In genomic region chr16:58085584-58086251, GRCh38 we compare ENCODE assay signal across 21 cellular contexts. TPM values are rescaled to one million over a fixed set of nuclear protein-coding genes. Genes with fewer than 3 reads are reported as not detected.
DNase-seq lines count a peak whose midpoint lies in the region; ATAC-seq and TF ChIP-seq lines count a peak whose summit lies in the region.
"Had no signal": no experiment of that assay in that cellular context is flagged by ENCODE, and none has a peak within 500 bp of the region (broad histone marks: within the 10 kb centered on the region; RNA-seq: fewer than 3 reads in every experiment).

No MANE protein-coding gene starts in this region.

- CTCF ChIA-PET in IMR-90 (lab: Yijun Ruan, JAX), result no interaction called here

- H3K4ac ChIP-seq in IMR-90 (ENCODE audit: low read depth, low read length), result no peak overlapping the region

- no peak overlapping the region for H3K4me3 ChIP-seq in IMR-90 (ENCODE audit: insufficient read depth, low read depth, low read length)
- H3K4me3 ChIP-seq in BE2C (ENCODE audit: low read depth, low read length), result no peak overlapping the region
- H3K4me3 ChIP-seq: MG63, SK-N-MC had no signal

- no peak overlapping the region for H3K23ac ChIP-seq in IMR-90 (ENCODE audit: low read depth, low read length)

- no peak overlapping the region for H3K4me2 ChIP-seq in IMR-90 (ENCODE audit: low read depth, low read length)

- POLR2A ChIA-PET in IMR-90 (lab: Charles Lee; ENCODE audit: unreplicated experiment), result no interaction called here

- DNase-seq in NCI-H146 (lab: John Stamatoyannopoulos, UW), result peak; percentile 31
- no peak for DNase-seq in NCI-H146 treated with DMSO at 0.1 percent for 48 hours (lab: John Stamatoyannopoulos, UW; ENCODE audit: unreplicated experiment)
- DNase-seq in IMR-90, result no peak
- DNase-seq in posterior vena cava (ENCODE audit: low spot score), result peak; percentile 58
- no peak for DNase-seq in BE2C
- DNase-seq: ACHN; Calu3; CD8-positive, alpha-beta memory T cell; GF-D8; MG63; NCI-H1092 treated with DMSO at 0.1 percent for 48 hours; NCI-H1694; NCI-H2171; NCI-H526 treated with DMSO at 0.1 percent for 48 hours; SHP77 treated with DMSO at 0.1 percent for 48 hours had no signal

- H3K36me3 ChIP-seq in IMR-90 (ENCODE audit: control insufficient read depth, insufficient read depth, low read length) (no peaks in the 10 kb centered on the region), BE2C (no peaks in the 10 kb centered on the region)
- H3K36me3 ChIP-seq: MG63 had no signal

- TF ChIP-seq POLR2A in IMR-90 (IDR thresholded peaks at IDR 0.05; ENCODE audit: low read depth, low read length), result no peak

- no peak overlapping the region for H2BK20ac ChIP-seq in IMR-90 (ENCODE audit: low read depth, low read length)

- no peak overlapping the region for H4K91ac ChIP-seq in IMR-90 (ENCODE audit: insufficient read depth, low read depth, low read length)

- H2AFZ ChIP-seq in IMR-90 (replicated peaks; ENCODE audit: low read length, poor library complexity), result no peak overlapping the region

- H3K56ac ChIP-seq in IMR-90 (ENCODE audit: extremely low read depth, insufficient read depth, low read length), result no peak overlapping the region

- peak overlapping the region; percentile 42 for H2AK9ac ChIP-seq in IMR-90 (replicated peaks; ENCODE audit: low read depth, low read length, poor library complexity)

- no peak overlapping the region for H4K8ac ChIP-seq in IMR-90 (ENCODE audit: low read depth in 2 of 2, low read length in 2 of 2)

- BruUV-seq in IMR-90 (replicated peaks; lab: Mats Ljungman, UMichigan), result no TSS peak

- no peaks in the 10 kb centered on the region for H3K9me3 ChIP-seq in IMR-90 (ENCODE audit: control insufficient read depth, insufficient read depth, low read length)
- peaks cover 3% of the 10 kb centered on the region; the same call in 1 of the 2 replicates for H3K9me3 ChIP-seq in BE2C
- H3K9me3 ChIP-seq: MG63 had no signal

- TF ChIP-seq CTCF in IMR-90 (conservative IDR thresholded peaks at IDR 0.05; ENCODE audit: low read depth, low read length) (no peak), BE2C (IDR thresholded peaks at IDR 0.05; ENCODE audit: low read depth, low read length) (no peak)

- dilution Hi-C loops in IMR-90 (cut with HindIII; ENCODE audit: low sequenced_read_pairs, unreplicated experiment), result no loop called here

- H2AK5ac ChIP-seq in IMR-90 (ENCODE audit: low read depth, low read length), result no peak overlapping the region

- H3K27ac ChIP-seq in IMR-90 (ENCODE audit: insufficient read depth, low read length), result no peak overlapping the region
- H3K27ac ChIP-seq: 22Rv1, C4-2B, SK-N-MC had no signal

- in situ Hi-C loops in IMR-90 (cut with MboI; ENCODE audit: low sequenced_read_pairs), result no loop called here

- no peaks in the 10 kb centered on the region for H3K79me1 ChIP-seq in IMR-90 (ENCODE audit: low read depth in 1 of 2, low read length in 2 of 2)

- H2BK15ac ChIP-seq in IMR-90 (ENCODE audit: low read depth, low read length), result no peak overlapping the region

- no peak overlapping the region for H3K18ac ChIP-seq in IMR-90 (ENCODE audit: low read depth, low read length)

- H4K20me1 ChIP-seq in IMR-90 (ENCODE audit: insufficient read depth, low read length), result no peaks in the 10 kb centered on the region

- H3K9ac ChIP-seq in IMR-90 (ENCODE audit: low read depth, low read length), result no peak overlapping the region

- no peak overlapping the region for H3K14ac ChIP-seq in IMR-90 (replicated peaks; ENCODE audit: low read depth, low read length)

- H3K4me1 ChIP-seq in IMR-90 (ENCODE audit: control insufficient read depth, insufficient read depth, low read length) (no peaks in the 10 kb centered on the region), BE2C (no peaks in the 10 kb centered on the region)

- ATAC-seq in IMR-90 (ENCODE audit: low read depth), result no peak
- ATAC-seq in esophagus mucosa, result peak; percentile 25
- no peak for ATAC-seq in GM21367 (IDR thresholded peaks at IDR 0.05; ENCODE audit: unreplicated experiment)
- no peak for ATAC-seq in GM18519 (IDR thresholded peaks at IDR 0.05; ENCODE audit: low FRiP score, unreplicated experiment)

- no peak overlapping the region for H2BK120ac ChIP-seq in IMR-90 (ENCODE audit: low read depth, low read length)

- no peak overlapping the region for H2BK5ac ChIP-seq in IMR-90 (ENCODE audit: low read depth, low read length, poor library complexity, severe bottlenecking)

- no peaks in the 10 kb centered on the region for H3K9me1 ChIP-seq in IMR-90 (ENCODE audit: insufficient read depth, low read length)

- no peak overlapping the region for H4K5ac ChIP-seq in IMR-90 (ENCODE audit: low read depth, low read length)

- 63% methylated on average over 4 of the region's 21 CpGs; no CpG with 5 or more reads in 1 of the 2 experiments for WGBS in IMR-90 (ENCODE audit: extremely low coverage in 2 of 2, insufficient read length in 1 of 2), 2 experiments

- TF ChIP-seq RAD21 in IMR-90 (IDR thresholded peaks at IDR 0.05; ENCODE audit: low read length), result no peak

- peaks cover 5% of the 10 kb centered on the region for H3K27me3 ChIP-seq in IMR-90 (ENCODE audit: control insufficient read depth, insufficient read depth, low read length)
- H3K27me3 ChIP-seq in BE2C, result no peaks in the 10 kb centered on the region
- H3K27me3 ChIP-seq: MG63 had no signal

- intact Hi-C loops in IMR-90 (cut with micrococcal nuclease) (no loop called here), posterior vena cava (cut with DNase I) (no loop called here)

TF ChIP-seq in IMR-90, 13 proteins besides CTCF, POLR2A, EP300 and RAD21:
- TF ChIP-seq CEBPB (IDR thresholded peaks at IDR 0.05; ENCODE audit: low read depth, low read length) (no peak), MAZ (IDR thresholded peaks at IDR 0.05; ENCODE audit: borderline replicate concordance, low read depth, low read length) (no peak), RCOR1 (IDR thresholded peaks at IDR 0.05; ENCODE audit: insufficient replicate concordance, low read length) (no peak), MAFK (IDR thresholded peaks at IDR 0.05; ENCODE audit: low read depth, low read length) (no peak), NFE2L2 (IDR thresholded peaks at IDR 0.05; ENCODE audit: low read depth, low read length) (no peak), BHLHE40 (IDR thresholded peaks at IDR 0.05; ENCODE audit: low read depth, low read length) (no peak), FOS (IDR thresholded peaks at IDR 0.05; ENCODE audit: low read depth, low read length) (no peak), USF2 (IDR thresholded peaks at IDR 0.05; ENCODE audit: low read depth, low read length) (no peak), CHD1 (IDR thresholded peaks at IDR 0.05; ENCODE audit: low read depth, low read length) (no peak), SMC3 (IDR thresholded peaks at IDR 0.05; ENCODE audit: low read depth, low read length) (no peak), MXI1 (IDR thresholded peaks at IDR 0.05; ENCODE audit: borderline replicate concordance, low read depth, low read length) (no peak), RFX5 (IDR thresholded peaks at IDR 0.05; ENCODE audit: low read depth, low read length) (no peak)
- TF ChIP-seq, protein P1, sequence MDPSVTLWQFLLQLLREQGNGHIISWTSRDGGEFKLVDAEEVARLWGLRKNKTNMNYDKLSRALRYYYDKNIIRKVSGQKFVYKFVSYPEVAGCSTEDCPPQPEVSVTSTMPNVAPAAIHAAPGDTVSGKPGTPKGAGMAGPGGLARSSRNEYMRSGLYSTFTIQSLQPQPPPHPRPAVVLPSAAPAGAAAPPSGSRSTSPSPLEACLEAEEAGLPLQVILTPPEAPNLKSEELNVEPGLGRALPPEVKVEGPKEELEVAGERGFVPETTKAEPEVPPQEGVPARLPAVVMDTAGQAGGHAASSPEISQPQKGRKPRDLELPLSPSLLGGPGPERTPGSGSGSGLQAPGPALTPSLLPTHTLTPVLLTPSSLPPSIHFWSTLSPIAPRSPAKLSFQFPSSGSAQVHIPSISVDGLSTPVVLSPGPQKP (IDR thresholded peaks at IDR 0.05; ENCODE audit: borderline replicate concordance, low read depth, low read length), result no peak

RNA-seq across cellular contexts. Expression of gene CFAP20, which starts 43.5 kb away (rescaled TPM):
- 36.4 and 39.1 TPM in 2 replicates for total RNA-seq in IMR-90 (2012; rRNA removed)
- polyA plus RNA-seq in IMR-90 (2012; rRNA removed), result 52.8 and 54.0 TPM in 2 replicates
- 38.3 and 51.0 TPM in 2 replicates for polyA plus RNA-seq in IMR-90 (2012; cell fraction: cytosol; rRNA removed)
- 35.9 and 51.2 TPM in 2 replicates for polyA plus RNA-seq in IMR-90 (2012; cell fraction: nucleus; rRNA removed; ENCODE audit: low replicate concordance)
- 15.8 TPM for total RNA-seq in esophagus mucosa
- total RNA-seq in posterior vena cava, result 10 to 100 TPM; 14.5 to 15.3 TPM
- polyA plus RNA-seq in BE2C (2012; ENCODE audit: insufficient read depth, insufficient read length, low read depth), result 209 TPM

Comparison
In these comparisons a context has a peak if more than half of its experiments do, and no peak if none do; other contexts are left out.
1. DNase-seq: peak in NCI-H146 (single experiment) and posterior vena cava (single experiment); none in NCI-H146 treated with DMSO at 0.1 percent for 48 hours (single experiment), IMR-90 (single experiment) and BE2C (single experiment).